ENCODE assay signal across 21 cellular contexts in the genomic region with DNA sequence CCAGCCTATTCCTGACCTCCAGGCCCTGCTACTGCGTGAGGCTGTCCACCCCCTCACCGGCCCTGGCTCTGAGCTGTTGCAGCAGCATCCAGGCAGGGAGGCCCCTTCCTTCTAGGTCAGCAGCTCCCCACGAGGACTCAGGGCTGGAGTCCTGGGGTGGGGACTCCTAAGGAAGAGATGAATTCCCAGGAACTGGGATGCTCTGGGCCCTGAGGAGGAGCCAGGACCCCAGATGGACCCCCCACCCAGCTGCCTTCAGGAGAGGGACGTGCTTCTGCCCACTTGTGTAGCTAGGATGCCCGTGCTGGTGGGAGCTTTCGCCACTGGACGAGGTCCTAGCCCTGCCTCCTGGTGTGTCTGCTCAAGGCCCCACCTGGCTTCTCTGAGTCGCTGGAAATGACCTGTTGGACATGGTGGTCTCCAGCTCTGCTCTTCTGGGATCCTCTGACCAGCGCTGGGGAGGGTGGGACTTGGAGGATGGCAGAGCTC. TPM values are rescaled to one million over a fixed set of nuclear protein-coding genes. Genes with fewer than 3 reads are reported as not detected.
DNase-seq lines count a peak whose midpoint lies in the region; ATAC-seq and TF ChIP-seq lines count a peak whose summit lies in the region.
"Had no signal": no experiment of that assay in that cellular context is flagged by ENCODE, and none has a peak within 500 bp of the region (broad histone marks: within the 10 kb centered on the region; RNA-seq: fewer than 3 reads in every experiment).

No MANE protein-coding gene starts in this region.

- H3K27ac Mint-ChIP-seq in WTC11 = no peak overlapping the region
- H3K27ac Mint-ChIP-seq in endodermal cell = no peak overlapping the region
- H3K27ac Mint-ChIP-seq in nephron = peak overlapping the region; percentile 36 to 94 (median 93)
- H3K27ac Mint-ChIP-seq: activated naive CD4-positive, alpha-beta T cell treated with anti-CD3 and anti-CD28 coated beads, Interleukin-2, amount 50 U/mL, for 72 hours had no signal

- H3K9ac ChIP-seq in endodermal cell (ENCODE audit: extremely low read depth, low read length, poor library complexity, severe bottlenecking) = no peak overlapping the region

- CTCF ChIA-PET in WTC11 (lab: Charles Lee) = interaction anchor here (0.7 to 3.2 kb wide), 8 partner anchors 9 to 529 kb away, joined by 3 to 14 read pairs (median 4); no protein-coding TSS in a partner anchor

- H3K36me3 ChIP-seq in endodermal cell (ENCODE audit: control insufficient read depth, insufficient read depth, low read length) = no peaks in the 10 kb centered on the region
- H3K36me3 ChIP-seq in tibial artery = peaks cover 39 to 49% (median 44%) of the 10 kb centered on the region in 3 donors

- H3K4me1 ChIP-seq in endodermal cell (ENCODE audit: control insufficient read depth, insufficient read depth, low read length) = peaks cover 6% of the 10 kb centered on the region
- peaks cover 17 to 98% (median 83%) of the 10 kb centered on the region in 4 donors for H3K4me1 ChIP-seq in tibial artery

- no peak for ATAC-seq in WTC11
- ATAC-seq: activated naive CD4-positive, alpha-beta T cell treated with anti-CD3 and anti-CD28 coated beads, Interleukin-2, amount 50 U/mL, for 72 hours had no signal

- POLR2A ChIA-PET in WTC11 (lab: Charles Lee) = interaction anchor here (1.0 kb wide), 1 partner anchor 12 kb away, joined by 4 read pairs; no protein-coding TSS in a partner anchor

- H3K27me3 Mint-ChIP-seq in WTC11 (ENCODE audit: low read depth) (no peaks in the 10 kb centered on the region), endodermal cell (ENCODE audit: insufficient read depth) (peaks cover 2% of the 10 kb centered on the region), nephron (ENCODE audit: low read depth) (peaks cover 23% of the 10 kb centered on the region)

- TF ChIP-seq CTCF in WTC11 (IDR thresholded peaks at IDR 0.05) = no peak
- TF ChIP-seq CTCF in endodermal cell (conservative IDR thresholded peaks at IDR 0.05) = no peak
- no peak for TF ChIP-seq CTCF in nephron (IDR thresholded peaks at IDR 0.05; ENCODE audit: unreplicated experiment in 3 of 3)
- TF ChIP-seq CTCF in tibial artery (IDR thresholded peaks at IDR 0.05) = no peak

- H3K27me3 ChIP-seq in endodermal cell (ENCODE audit: control insufficient read depth, insufficient read depth, low read length, poor library complexity, severe bottlenecking) = no peaks in the 10 kb centered on the region
- H3K27me3 ChIP-seq in tibial artery = no peaks in the 10 kb centered on the region

- H3K4me1 Mint-ChIP-seq in WTC11 (peaks cover 9% of the 10 kb centered on the region), endodermal cell (peaks cover 5% of the 10 kb centered on the region), nephron (peaks cover 45% of the 10 kb centered on the region)

- no peak overlapping the region for H3K4me3 Mint-ChIP-seq in WTC11
- H3K4me3 Mint-ChIP-seq in endodermal cell = no peak overlapping the region
- H3K4me3 Mint-ChIP-seq in nephron = no peak overlapping the region
- H3K4me3 Mint-ChIP-seq: CD4-positive, CD25-positive, alpha-beta regulatory T cell; neural crest cell had no signal

- WGBS in endodermal cell (ENCODE audit: insufficient coverage in 1 of 2, insufficient read length in 1 of 2), 2 experiments = 91 to 96% methylated on average over 6 to 9 of the region's 9 CpGs

- intact Hi-C loops in tibial artery (cut with DNase I; ENCODE audit: low total_unique reads) = loop anchor here (10.0 kb wide), 1 partner anchor 78 kb away; no protein-coding TSS in a partner anchor

- H3K9me3 Mint-ChIP-seq in WTC11 (no peaks in the 10 kb centered on the region), endodermal cell (no peaks in the 10 kb centered on the region), nephron (no peaks in the 10 kb centered on the region)
- H3K9me3 Mint-ChIP-seq: activated naive CD4-positive, alpha-beta T cell treated with anti-CD3 and anti-CD28 coated beads, Interleukin-2, amount 50 U/mL, for 72 hours; CD4-positive, CD25-positive, alpha-beta regulatory T cell; neural crest cell had no signal

- H3K27ac ChIP-seq in endodermal cell (ENCODE audit: low read depth, low read length) = no peak overlapping the region
- peak overlapping the region; percentile 91 to 93 for H3K27ac ChIP-seq in tibial artery
- H3K27ac ChIP-seq: PC-9 had no signal

- in situ Hi-C loops in ACHN (cut with HindIII; ENCODE audit: low pct_ligation_motif_present, low pct_unique_long_range_greater_than_20kb, low sequenced_read_pairs) = no loop called here

- DNase-seq in WTC11 (ENCODE audit: low spot score) (peak; percentile 8), endodermal cell (peak; percentile 42), tibial artery (no peak), NCI-H146 treated with DMSO at 0.1 percent for 48 hours (lab: John Stamatoyannopoulos, UW; ENCODE audit: unreplicated experiment) (no peak), retina (no peak), ACHN (no peak)
- no peak for DNase-seq in activated naive CD4-positive, alpha-beta T cell (lab: John Stamatoyannopoulos, UW)
- DNase-seq: CD4-positive, CD25-positive, alpha-beta regulatory T cell; EL; NCI-H1048; NCI-H2029; NCI-H345; PC-9; T-helper 1 cell had no signal

- no peaks in the 10 kb centered on the region for H3K9me3 ChIP-seq in endodermal cell (ENCODE audit: control insufficient read depth, low read length)
- no peaks in the 10 kb centered on the region for H3K9me3 ChIP-seq in tibial artery

- H3K4me3 ChIP-seq in endodermal cell (ENCODE audit: low read length) (no peak overlapping the region), tibial artery (no peak overlapping the region)
- H3K4me3 ChIP-seq: PC-9 had no signal

- H3K36me3 Mint-ChIP-seq in WTC11 (no peaks in the 10 kb centered on the region), endodermal cell (ENCODE audit: low read depth) (no peaks in the 10 kb centered on the region), nephron (ENCODE audit: low read depth) (no peaks in the 10 kb centered on the region)
- H3K36me3 Mint-ChIP-seq: activated naive CD4-positive, alpha-beta T cell treated with anti-CD3 and anti-CD28 coated beads, Interleukin-2, amount 50 U/mL, for 72 hours; CD4-positive, CD25-positive, alpha-beta regulatory T cell had no signal

TF ChIP-seq in WTC11, 78 proteins besides CTCF, POLR2A, EP300 and RAD21 (continues in another document):
- TF ChIP-seq JAZF1 (CRISPR knock-in tag; IDR thresholded peaks at IDR 0.05) (no peak), ZNF219 (CRISPR knock-in tag; IDR thresholded peaks at IDR 0.05; ENCODE audit: borderline replicate concordance) (no peak), CREB1 (CRISPR knock-in tag; IDR thresholded peaks at IDR 0.05) (no peak), IRF1 (CRISPR knock-in tag; IDR thresholded peaks at IDR 0.05) (no peak), EMX1 (CRISPR knock-in tag; IDR thresholded peaks at IDR 0.05) (no peak)
- TF ChIP-seq, protein P1, sequence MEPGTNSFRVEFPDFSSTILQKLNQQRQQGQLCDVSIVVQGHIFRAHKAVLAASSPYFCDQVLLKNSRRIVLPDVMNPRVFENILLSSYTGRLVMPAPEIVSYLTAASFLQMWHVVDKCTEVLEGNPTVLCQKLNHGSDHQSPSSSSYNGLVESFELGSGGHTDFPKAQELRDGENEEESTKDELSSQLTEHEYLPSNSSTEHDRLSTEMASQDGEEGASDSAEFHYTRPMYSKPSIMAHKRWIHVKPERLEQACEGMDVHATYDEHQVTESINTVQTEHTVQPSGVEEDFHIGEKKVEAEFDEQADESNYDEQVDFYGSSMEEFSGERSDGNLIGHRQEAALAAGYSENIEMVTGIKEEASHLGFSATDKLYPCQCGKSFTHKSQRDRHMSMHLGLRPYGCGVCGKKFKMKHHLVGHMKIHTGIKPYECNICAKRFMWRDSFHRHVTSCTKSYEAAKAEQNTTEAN (CRISPR knock-in tag; IDR thresholded peaks at IDR 0.05) = no peak
- TF ChIP-seq, protein P2, sequence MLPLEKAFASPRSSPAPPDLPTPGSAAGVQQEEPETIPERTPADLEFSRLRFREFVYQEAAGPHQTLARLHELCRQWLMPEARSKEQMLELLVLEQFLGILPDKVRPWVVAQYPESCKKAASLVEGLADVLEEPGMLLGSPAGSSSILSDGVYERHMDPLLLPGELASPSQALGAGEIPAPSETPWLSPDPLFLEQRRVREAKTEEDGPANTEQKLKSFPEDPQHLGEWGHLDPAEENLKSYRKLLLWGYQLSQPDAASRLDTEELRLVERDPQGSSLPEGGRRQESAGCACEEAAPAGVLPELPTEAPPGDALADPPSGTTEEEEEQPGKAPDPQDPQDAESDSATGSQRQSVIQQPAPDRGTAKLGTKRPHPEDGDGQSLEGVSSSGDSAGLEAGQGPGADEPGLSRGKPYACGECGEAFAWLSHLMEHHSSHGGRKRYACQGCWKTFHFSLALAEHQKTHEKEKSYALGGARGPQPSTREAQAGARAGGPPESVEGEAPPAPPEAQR (CRISPR knock-in tag; IDR thresholded peaks at IDR 0.05) = no peak
- TF ChIP-seq, protein P3, sequence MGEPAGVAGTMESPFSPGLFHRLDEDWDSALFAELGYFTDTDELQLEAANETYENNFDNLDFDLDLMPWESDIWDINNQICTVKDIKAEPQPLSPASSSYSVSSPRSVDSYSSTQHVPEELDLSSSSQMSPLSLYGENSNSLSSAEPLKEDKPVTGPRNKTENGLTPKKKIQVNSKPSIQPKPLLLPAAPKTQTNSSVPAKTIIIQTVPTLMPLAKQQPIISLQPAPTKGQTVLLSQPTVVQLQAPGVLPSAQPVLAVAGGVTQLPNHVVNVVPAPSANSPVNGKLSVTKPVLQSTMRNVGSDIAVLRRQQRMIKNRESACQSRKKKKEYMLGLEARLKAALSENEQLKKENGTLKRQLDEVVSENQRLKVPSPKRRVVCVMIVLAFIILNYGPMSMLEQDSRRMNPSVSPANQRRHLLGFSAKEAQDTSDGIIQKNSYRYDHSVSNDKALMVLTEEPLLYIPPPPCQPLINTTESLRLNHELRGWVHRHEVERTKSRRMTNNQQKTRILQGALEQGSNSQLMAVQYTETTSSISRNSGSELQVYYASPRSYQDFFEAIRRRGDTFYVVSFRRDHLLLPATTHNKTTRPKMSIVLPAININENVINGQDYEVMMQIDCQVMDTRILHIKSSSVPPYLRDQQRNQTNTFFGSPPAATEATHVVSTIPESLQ (CRISPR knock-in tag; IDR thresholded peaks at IDR 0.05) = no peak

RNA-seq across cellular contexts. Expression of gene MRGPRF, which starts 10.3 kb away (rescaled TPM):
- 3.8 to 6.5 TPM (median 5.5 TPM) in 3 replicates for total RNA-seq in WTC11 (2021)
- total RNA-seq in endodermal cell = 1 to 10 TPM; 3.7 to 4.7 TPM
- 1.9 TPM for polyA plus RNA-seq in endodermal cell (2013, experiment 1 of 2)
- polyA plus RNA-seq in endodermal cell (2013, experiment 2 of 2) = 1.5 TPM
- total RNA-seq: activated CD8-positive, alpha-beta memory T cell treated with anti-CD3 and anti-CD28 coated beads for 36 hours; activated naive CD4-positive, alpha-beta T cell treated with anti-CD3 and anti-CD28 coated beads, Interleukin-2, amount 50 U/mL, for 72 hours; CD4-positive, CD25-positive, alpha-beta regulatory T cell had no signal
- polyA plus RNA-seq: CD4-positive, CD25-positive, alpha-beta regulatory T cell had no signal

RNA-seq across cellular contexts. Expression of gene MRGPRD, which starts 22.0 kb away (rescaled TPM):
- total RNA-seq in WTC11 (2021) (not detected in 3 replicates), endodermal cell (not detected)
- not detected for polyA plus RNA-seq in endodermal cell (2013, experiment 1 of 2)
- not detected for polyA plus RNA-seq in endodermal cell (2013, experiment 2 of 2)
- total RNA-seq: activated CD8-positive, alpha-beta memory T cell treated with anti-CD3 and anti-CD28 coated beads for 36 hours; activated naive CD4-positive, alpha-beta T cell treated with anti-CD3 and anti-CD28 coated beads, Interleukin-2, amount 50 U/mL, for 72 hours; CD4-positive, CD25-positive, alpha-beta regulatory T cell; LHCN-M2; liver; mononuclear cell; neural crest cell; PC-9 had no signal
- polyA plus RNA-seq: liver had no signal

RNA-seq across cellular contexts. Expression of gene TPCN2, which starts 45.9 kb away (rescaled TPM):
- 20.2 to 24.6 TPM (median 22.0 TPM) in 3 replicates for total RNA-seq in WTC11 (2021)
- total RNA-seq in endodermal cell = 10 to 100 TPM; 20.7 to 27.9 TPM
- 9.3 TPM for polyA plus RNA-seq in endodermal cell (2013, experiment 1 of 2)
- polyA plus RNA-seq in endodermal cell (2013, experiment 2 of 2) = 8.0 TPM

Comparison
In these comparisons a context has a peak if more than half of its experiments do, and no peak if none do; other contexts are left out.
1. DNase-seq: peak in WTC11 (single experiment) and endodermal cell (single experiment); none in tibial artery (0 of 2), NCI-H146 treated with DMSO at 0.1 percent for 48 hours (single experiment), retina (single experiment), ACHN (single experiment) and activated naive CD4-positive, alpha-beta T cell (0 of 4).
2. H3K27ac Mint-ChIP-seq: peak in nephron (3 of 3); none in WTC11 (single experiment) and endodermal cell (single experiment).